ENCODE assay signal across 1 cellular context in genomic region chr20:3812259-3812681, GRCh38.
TF ChIP-seq lines count a peak whose summit lies in the region.

No MANE protein-coding gene starts in this region.

TF ChIP-seq in HCT116, 20 proteins besides CTCF, POLR2A, EP300 and RAD21:
- TF ChIP-seq FOSL1 (IDR thresholded peaks at IDR 0.05; ENCODE audit: low read depth), result no peak
- TF ChIP-seq JUND (IDR thresholded peaks at IDR 0.05), result no peak
- no peak for TF ChIP-seq EZH2phosphoT487 (IDR thresholded peaks at IDR 0.05; ENCODE audit: borderline replicate concordance)
- TF ChIP-seq SRF (IDR thresholded peaks at IDR 0.05; ENCODE audit: low read depth), result no peak
- TF ChIP-seq MAX (IDR thresholded peaks at IDR 0.05), result no peak
- no peak for TF ChIP-seq ZNF274 (IDR thresholded peaks at IDR 0.05; ENCODE audit: low read depth, low read length)
- TF ChIP-seq REST (IDR thresholded peaks at IDR 0.05; ENCODE audit: low read depth), result no peak
- no peak for TF ChIP-seq SP1 (IDR thresholded peaks at IDR 0.05; ENCODE audit: low read depth)
- no peak for TF ChIP-seq ZBTB33 (IDR thresholded peaks at IDR 0.05; ENCODE audit: extremely low read depth, insufficient replicate concordance, low read length)
- no peak for TF ChIP-seq CBX3 (IDR thresholded peaks at IDR 0.05; ENCODE audit: low read depth)
- TF ChIP-seq YY1 (IDR thresholded peaks at IDR 0.05; ENCODE audit: extremely low read depth, insufficient replicate concordance, low read depth, low read length), result no peak
- TF ChIP-seq ZFX (IDR thresholded peaks at IDR 0.05), result no peak; the same call in 1 of the 2 replicates
- TF ChIP-seq ELF1 (IDR thresholded peaks at IDR 0.05; ENCODE audit: borderline replicate concordance, low read depth), result no peak
